In the genomic region with DNA sequence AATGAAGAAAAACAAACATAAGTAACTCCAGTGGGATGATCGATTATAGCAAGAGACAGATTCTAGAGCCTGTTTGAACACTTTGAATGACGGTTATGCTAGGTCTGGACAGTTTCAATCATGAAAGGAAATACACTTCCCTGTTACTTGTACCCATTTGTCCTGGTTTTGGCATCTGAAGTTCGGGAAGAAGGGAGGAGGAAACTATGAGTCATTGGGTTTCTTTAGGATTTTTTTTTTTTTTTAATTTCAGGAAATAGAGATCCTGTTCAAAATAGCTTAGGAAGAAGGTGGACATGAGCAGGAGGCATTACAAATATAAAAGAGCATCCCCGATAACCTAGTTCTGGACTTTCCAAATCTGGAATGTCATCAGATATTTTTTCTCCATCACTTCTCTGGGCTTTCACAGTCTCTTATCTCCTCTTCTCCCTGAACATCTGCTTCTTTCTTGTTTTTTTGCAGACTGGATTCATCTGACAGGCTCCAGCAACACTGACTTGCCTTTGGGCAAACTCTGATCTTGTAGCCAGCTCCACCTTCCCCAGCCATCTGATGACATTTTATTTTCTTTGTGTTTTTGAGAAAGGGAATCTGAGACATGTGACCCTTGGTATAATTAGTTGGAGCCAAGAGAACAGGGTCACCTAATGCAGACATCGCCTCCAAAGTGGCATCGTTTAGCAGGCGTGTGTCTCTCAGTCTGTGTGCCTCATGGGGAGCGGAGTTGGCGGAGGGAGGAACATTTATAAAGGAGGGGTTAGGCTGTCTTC, we compare ENCODE assay signal across 2 cellular contexts.
TF ChIP-seq lines count a peak whose summit lies in the region.

No MANE protein-coding gene starts in this region.

TF ChIP-seq in GM23338, 12 proteins besides CTCF, POLR2A, EP300 and RAD21 (continued from another document):
- TF ChIP-seq, protein P1, sequence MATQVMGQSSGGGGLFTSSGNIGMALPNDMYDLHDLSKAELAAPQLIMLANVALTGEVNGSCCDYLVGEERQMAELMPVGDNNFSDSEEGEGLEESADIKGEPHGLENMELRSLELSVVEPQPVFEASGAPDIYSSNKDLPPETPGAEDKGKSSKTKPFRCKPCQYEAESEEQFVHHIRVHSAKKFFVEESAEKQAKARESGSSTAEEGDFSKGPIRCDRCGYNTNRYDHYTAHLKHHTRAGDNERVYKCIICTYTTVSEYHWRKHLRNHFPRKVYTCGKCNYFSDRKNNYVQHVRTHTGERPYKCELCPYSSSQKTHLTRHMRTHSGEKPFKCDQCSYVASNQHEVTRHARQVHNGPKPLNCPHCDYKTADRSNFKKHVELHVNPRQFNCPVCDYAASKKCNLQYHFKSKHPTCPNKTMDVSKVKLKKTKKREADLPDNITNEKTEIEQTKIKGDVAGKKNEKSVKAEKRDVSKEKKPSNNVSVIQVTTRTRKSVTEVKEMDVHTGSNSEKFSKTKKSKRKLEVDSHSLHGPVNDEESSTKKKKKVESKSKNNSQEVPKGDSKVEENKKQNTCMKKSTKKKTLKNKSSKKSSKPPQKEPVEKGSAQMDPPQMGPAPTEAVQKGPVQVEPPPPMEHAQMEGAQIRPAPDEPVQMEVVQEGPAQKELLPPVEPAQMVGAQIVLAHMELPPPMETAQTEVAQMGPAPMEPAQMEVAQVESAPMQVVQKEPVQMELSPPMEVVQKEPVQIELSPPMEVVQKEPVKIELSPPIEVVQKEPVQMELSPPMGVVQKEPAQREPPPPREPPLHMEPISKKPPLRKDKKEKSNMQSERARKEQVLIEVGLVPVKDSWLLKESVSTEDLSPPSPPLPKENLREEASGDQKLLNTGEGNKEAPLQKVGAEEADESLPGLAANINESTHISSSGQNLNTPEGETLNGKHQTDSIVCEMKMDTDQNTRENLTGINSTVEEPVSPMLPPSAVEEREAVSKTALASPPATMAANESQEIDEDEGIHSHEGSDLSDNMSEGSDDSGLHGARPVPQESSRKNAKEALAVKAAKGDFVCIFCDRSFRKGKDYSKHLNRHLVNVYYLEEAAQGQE (IDR thresholded peaks at IDR 0.05; ENCODE audit: unreplicated experiment) = no peak
- no peak for TF ChIP-seq EZH2 (IDR thresholded peaks at IDR 0.05; ENCODE audit: low read depth, unreplicated experiment)
TF ChIP-seq in GM23338: peak in this region for 0.

TF ChIP-seq in endothelial cell of umbilical vein, 7 proteins besides CTCF, POLR2A, EP300 and RAD21 (continued from another document):
- TF ChIP-seq POLR2AphosphoS5 (IDR thresholded peaks at IDR 0.05; ENCODE audit: insufficient read depth, low read depth, low read length) = no peak
